ENCODE assay signal across 16 cellular contexts in genomic region chr7:41592226-41592625, GRCh38.
"Had no signal": no experiment of that assay in that cellular context is flagged by ENCODE, and none has a peak within 500 bp of the region (broad histone marks: within the 10 kb centered on the region; RNA-seq: fewer than 3 reads in every experiment).

No MANE protein-coding gene starts in this region.

- H3K27ac ChIP-seq: ascending aorta, right atrium auricular region, tibial nerve, vagina, WERI-Rb-1 had no signal

- H3K27me3 ChIP-seq: ascending aorta, right atrium auricular region, tibial nerve, vagina had no signal

- H3K4me1 ChIP-seq: ascending aorta, right atrium auricular region, tibial nerve, vagina had no signal

- ATAC-seq: activated CD8-positive, alpha-beta T cell treated with anti-CD3 and anti-CD28 coated beads, Interleukin-2, amount 10 ng/mL, durations not matched to agents 7 days and 5 days; activated naive CD8-positive, alpha-beta T cell treated with anti-CD3 and anti-CD28 coated beads, Interleukin-2, amount 50 U/mL, for 24 hours; esophagus mucosa; left cardiac atrium; naive thymus-derived CD4-positive, alpha-beta T cell; stimulated activated effector memory CD8-positive, alpha-beta T cell treated with anti-CD3 and anti-CD28 coated beads, Interleukin-12 subunit alpha, Interleukin-12 subunit beta, amount 100 ng/mL, for 72 hours had no signal

- DNase-seq: activated CD4-positive, alpha-beta T cell treated with anti-CD3 and anti-CD28 coated beads for 4 hours; activated CD8-positive, alpha-beta memory T cell treated with anti-CD3 and anti-CD28 coated beads, Interleukin-2, amount 50 U/mL, for 48 hours; activated CD8-positive, alpha-beta T cell treated with anti-CD3 and anti-CD28 coated beads, Interleukin-2, amount 10 ng/mL, durations not matched to agents 7 days and 5 days; activated naive CD8-positive, alpha-beta T cell treated with anti-CD3 and anti-CD28 coated beads, Interleukin-2, amount 50 U/mL, for 24 hours; hypothalamus; left cardiac atrium; naive thymus-derived CD4-positive, alpha-beta T cell; WERI-Rb-1 had no signal

- H3K27me3 Mint-ChIP-seq: activated naive CD8-positive, alpha-beta T cell treated with anti-CD3 and anti-CD28 coated beads, Interleukin-2, amount 50 U/mL, for 24 hours had no signal

- H3K9me3 ChIP-seq: vagina had no signal

- H3K4me1 Mint-ChIP-seq: activated naive CD8-positive, alpha-beta T cell treated with anti-CD3 and anti-CD28 coated beads, Interleukin-2, amount 50 U/mL, for 24 hours; naive thymus-derived CD4-positive, alpha-beta T cell; stimulated activated effector memory CD8-positive, alpha-beta T cell treated with anti-CD3 and anti-CD28 coated beads, Interleukin-12 subunit alpha, Interleukin-12 subunit beta, amount 100 ng/mL, for 72 hours had no signal

- H3K4me3 Mint-ChIP-seq: activated CD8-positive, alpha-beta T cell treated with anti-CD3 and anti-CD28 coated beads, Interleukin-2, amount 10 ng/mL, durations not matched to agents 7 days and 5 days; activated naive CD8-positive, alpha-beta T cell treated with anti-CD3 and anti-CD28 coated beads, Interleukin-2, amount 50 U/mL, for 24 hours; naive thymus-derived CD4-positive, alpha-beta T cell; stimulated activated effector memory CD8-positive, alpha-beta T cell treated with anti-CD3 and anti-CD28 coated beads, Interleukin-12 subunit alpha, Interleukin-12 subunit beta, amount 100 ng/mL, for 72 hours had no signal

- H3K4me3 ChIP-seq: ascending aorta, lung, right atrium auricular region, smooth muscle cell, tibial nerve, vagina had no signal

- H3K27ac Mint-ChIP-seq: activated CD8-positive, alpha-beta T cell treated with anti-CD3 and anti-CD28 coated beads, Interleukin-2, amount 10 ng/mL, durations not matched to agents 7 days and 5 days; activated naive CD8-positive, alpha-beta T cell treated with anti-CD3 and anti-CD28 coated beads, Interleukin-2, amount 50 U/mL, for 24 hours; naive thymus-derived CD4-positive, alpha-beta T cell; stimulated activated effector memory CD8-positive, alpha-beta T cell treated with anti-CD3 and anti-CD28 coated beads, Interleukin-12 subunit alpha, Interleukin-12 subunit beta, amount 100 ng/mL, for 72 hours had no signal

- H3K36me3 ChIP-seq: ascending aorta, right atrium auricular region, tibial nerve, vagina, WERI-Rb-1 had no signal
